26 cellular contexts compared by ENCODE assay signal in the genomic region with DNA sequence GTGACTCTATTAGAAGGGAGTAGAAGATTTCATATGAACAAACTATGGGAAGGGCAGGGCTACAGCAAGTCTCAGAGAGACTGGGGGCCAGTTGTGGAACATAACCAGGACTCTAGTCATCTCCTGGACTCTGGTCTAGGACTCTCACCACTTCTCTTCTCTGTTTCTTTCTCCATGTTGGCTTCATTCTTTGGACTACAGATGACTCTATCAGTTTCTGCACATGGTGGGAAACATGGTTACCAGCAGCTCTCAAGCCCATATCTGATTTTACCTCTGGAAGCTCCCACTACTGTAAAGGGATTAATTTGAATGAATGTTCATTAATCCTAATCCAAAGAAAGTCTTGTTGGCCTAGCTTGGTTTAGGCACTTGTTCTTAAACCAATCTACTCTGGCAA.
"Had no signal": no experiment of that assay in that cellular context is flagged by ENCODE, and none has a peak within 500 bp of the region (broad histone marks: within the 10 kb centered on the region; RNA-seq: fewer than 3 reads in every experiment).

No MANE protein-coding gene starts in this region.

- H3K4me1 ChIP-seq: left ventricle myocardium inferior, pancreas, prostate gland, tibial nerve, uterus had no signal

- H3K27me3 Mint-ChIP-seq: type B pancreatic cell had no signal

- H3K9me3 Mint-ChIP-seq: memory B cell; naive thymus-derived CD4-positive, alpha-beta T cell; natural killer cell treated with Interleukin-12 subunit alpha and Interleukin-12 subunit beta and Interleukin-15 and Interleukin-18, amount 100 ng/mL, for 72 hours; stimulated activated naive CD8-positive, alpha-beta T cell treated with anti-CD3 and anti-CD28 coated beads, Interleukin-15, amount 100 ng/mL, for 72 hours; type B pancreatic cell had no signal

- H3K9me3 ChIP-seq: left ventricle myocardium inferior, mucosa of descending colon, pancreas, prostate gland, tibial nerve, uterus had no signal

- H3K27ac Mint-ChIP-seq: memory B cell; naive thymus-derived CD4-positive, alpha-beta T cell; natural killer cell treated with Interleukin-12 subunit alpha and Interleukin-12 subunit beta and Interleukin-15 and Interleukin-18, amount 100 ng/mL, for 72 hours; type B pancreatic cell had no signal

- H3K27me3 ChIP-seq: pancreas, tibial nerve, uterus had no signal

- H3K4me3 Mint-ChIP-seq: memory B cell; naive thymus-derived CD4-positive, alpha-beta T cell; natural killer cell treated with Interleukin-12 subunit alpha and Interleukin-12 subunit beta and Interleukin-15 and Interleukin-18, amount 100 ng/mL, for 72 hours; stimulated activated naive CD8-positive, alpha-beta T cell treated with anti-CD3 and anti-CD28 coated beads, Interleukin-15, amount 100 ng/mL, for 72 hours; type B pancreatic cell had no signal

- ATAC-seq: mucosa of descending colon; natural killer cell treated with Interleukin-12 subunit alpha and Interleukin-12 subunit beta and Interleukin-15 and Interleukin-18, amount 100 ng/mL, for 72 hours; right cardiac atrium; sciatic nerve; stimulated activated naive CD8-positive, alpha-beta T cell treated with anti-CD3 and anti-CD28 coated beads, Interleukin-15, amount 100 ng/mL, for 72 hours had no signal

- DNase-seq: hypothalamus; islet precursor cell; left ventricle myocardium inferior; midbrain; mucosa of descending colon; naive thymus-derived CD4-positive, alpha-beta T cell; pancreas; posterior cingulate gyrus; retina; right cardiac atrium; stimulated activated CD4-positive, alpha-beta T cell treated with anti-CD3 and anti-CD28 coated beads, Interleukin-12 subunit alpha, Interleukin-12 subunit beta, amount 100 ng/mL, for 4 hours; stimulated activated CD4-positive, alpha-beta T cell treated with anti-CD3 and anti-CD28 coated beads, Interleukin-15, amount 100 ng/mL, for 24 hours; stimulated activated CD4-positive, alpha-beta T cell treated with anti-CD3 and anti-CD28 coated beads, Interleukin-2, amount 100 ng/mL, for 24 hours; stimulated activated CD4-positive, alpha-beta T cell treated with anti-CD3 and anti-CD28 coated beads, Interleukin-4, amount 100 ng/mL, for 1 hour; stimulated activated naive CD4-positive, alpha-beta T cell; stimulated activated naive CD8-positive, alpha-beta T cell treated with anti-CD3 and anti-CD28 coated beads, Interleukin-15, amount 100 ng/mL, for 72 hours; substantia nigra; uterus had no signal

- H3K4me3 ChIP-seq: left ventricle myocardium inferior, lung, mucosa of descending colon, pancreas, prostate gland, skin epidermis, tibial nerve, uterus had no signal

- H3K4me1 Mint-ChIP-seq: memory B cell; stimulated activated naive CD8-positive, alpha-beta T cell treated with anti-CD3 and anti-CD28 coated beads, Interleukin-15, amount 100 ng/mL, for 72 hours had no signal

- H3K36me3 Mint-ChIP-seq: memory B cell; naive thymus-derived CD4-positive, alpha-beta T cell; natural killer cell treated with Interleukin-12 subunit alpha and Interleukin-12 subunit beta and Interleukin-15 and Interleukin-18, amount 100 ng/mL, for 72 hours; type B pancreatic cell had no signal

- H3K27ac ChIP-seq: left ventricle myocardium inferior, pancreas, prostate gland, skin epidermis, tibial nerve, uterus had no signal

- H3K36me3 ChIP-seq: left ventricle myocardium inferior, pancreas, prostate gland, tibial nerve, uterus had no signal
